In the genomic region with DNA sequence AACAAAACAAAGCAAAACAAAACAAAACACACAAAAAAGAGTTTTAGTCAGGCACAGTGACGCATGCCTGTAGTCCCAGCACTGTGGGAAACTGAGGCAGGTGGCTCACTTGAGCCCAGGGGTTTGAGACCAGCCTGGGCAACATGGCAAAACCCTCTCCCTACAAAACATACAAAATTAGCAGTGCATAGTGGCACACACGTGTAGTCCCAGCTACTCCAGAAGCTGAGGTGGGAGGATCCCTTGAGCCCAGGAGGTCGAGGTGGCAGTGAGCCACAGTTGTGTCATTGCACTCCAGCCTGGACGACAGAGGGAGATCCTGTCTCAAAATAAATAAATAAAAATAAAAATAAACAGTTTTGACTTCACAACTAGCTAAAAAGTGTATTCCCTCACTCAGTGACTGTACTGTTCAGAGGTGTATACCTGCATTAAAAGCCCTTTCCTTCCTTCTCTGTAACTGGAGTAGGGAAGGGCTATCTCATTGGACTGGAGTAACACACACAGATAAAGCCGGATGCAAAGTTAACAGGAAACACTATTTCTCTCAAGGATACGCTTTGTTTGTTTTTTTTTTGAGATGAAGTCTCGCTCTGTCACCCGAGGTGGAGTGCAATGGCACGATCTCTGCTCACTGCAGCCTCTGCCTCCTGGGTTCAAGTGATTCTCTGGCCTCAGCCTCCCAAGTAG, we compare ENCODE assay signal across 1 cellular context.
TF ChIP-seq lines count a peak whose summit lies in the region.

No MANE protein-coding gene starts in this region.

TF ChIP-seq in endothelial cell of umbilical vein, 7 proteins besides CTCF, POLR2A, EP300 and RAD21:
- TF ChIP-seq MYC (IDR thresholded peaks at IDR 0.05; ENCODE audit: low read depth, low read length) (no peak), JUN (IDR thresholded peaks at IDR 0.05; ENCODE audit: borderline replicate concordance, insufficient read depth, insufficient read length, low read depth) (no peak), POLR2AphosphoS5 (IDR thresholded peaks at IDR 0.05; ENCODE audit: insufficient read depth, low read depth, low read length) (no peak), EZH2 (IDR thresholded peaks at IDR 0.05; ENCODE audit: borderline replicate concordance, low read depth, low read length, severe bottlenecking) (no peak), FOS (IDR thresholded peaks at IDR 0.05; ENCODE audit: borderline replicate concordance, insufficient read depth, low read length) (no peak), GATA2 (IDR thresholded peaks at IDR 0.05; ENCODE audit: insufficient read depth, insufficient read length, low read depth, low read length) (no peak), MAX (IDR thresholded peaks at IDR 0.05; ENCODE audit: insufficient read depth, insufficient read length) (no peak)
